8 cellular contexts compared by ENCODE assay signal in the genomic region with DNA sequence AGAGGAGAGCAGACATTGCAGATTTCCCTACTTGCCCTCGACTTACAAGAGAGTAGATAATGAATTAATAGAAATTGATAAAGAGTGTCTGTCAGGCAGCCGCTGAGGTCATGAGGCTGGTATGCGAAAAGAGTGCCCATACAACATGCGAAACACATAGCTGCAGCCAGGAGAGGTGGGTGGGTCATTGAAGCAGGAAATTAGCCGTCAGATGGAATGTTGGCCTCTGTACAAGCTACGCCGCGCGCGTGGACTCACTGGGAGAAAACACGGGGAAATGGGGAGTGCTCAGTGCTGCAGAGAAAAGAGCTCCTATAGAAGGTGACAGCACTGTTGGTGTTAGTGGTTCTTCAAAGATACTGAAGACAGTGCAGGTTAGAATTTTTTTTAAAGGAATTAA.
A peak's percentile ranks its signal among the peaks of the same experiment; 100 is the strongest.
DNase-seq lines count a peak whose midpoint lies in the region; ATAC-seq and TF ChIP-seq lines count a peak whose summit lies in the region.

No MANE protein-coding gene starts in this region.

- H3K27me3 ChIP-seq in right cardiac atrium (ENCODE audit: control insufficient read depth, insufficient read depth): no peaks in the 10 kb centered on the region

- H3K27ac Mint-ChIP-seq in activated T-cell treated with anti-CD3 and anti-CD28 coated beads, Interleukin-2, amount 50 U/mL, for 72 hours: no peak overlapping the region

- H3K4me3 ChIP-seq in astrocyte of the cerebellum (ENCODE audit: low read depth, low read length) (peak overlapping the region; percentile 1), right cardiac atrium (ENCODE audit: low read length) (peak overlapping the region; percentile 79)

- no peaks in the 10 kb centered on the region for H3K4me1 ChIP-seq in right cardiac atrium (ENCODE audit: control insufficient read depth, insufficient read depth, low read length)

- peaks cover 0 to 3% of the 10 kb centered on the region in 2 donors for H3K36me3 Mint-ChIP-seq in activated T-cell treated with anti-CD3 and anti-CD28 coated beads, Interleukin-2, amount 50 U/mL, for 72 hours (ENCODE audit: insufficient read depth in 2 of 2)

- H3K4me1 Mint-ChIP-seq in activated T-cell treated with anti-CD3 and anti-CD28 coated beads, Interleukin-2, amount 50 U/mL, for 72 hours (ENCODE audit: low read depth): peaks cover 9% of the 10 kb centered on the region

- H3K27me3 Mint-ChIP-seq in activated T-cell treated with anti-CD3 and anti-CD28 coated beads, Interleukin-2, amount 50 U/mL, for 72 hours (ENCODE audit: low read depth): no peaks in the 10 kb centered on the region

- intact Hi-C loops in right cardiac atrium (cut with DNase I): no loop called here

- DNase-seq in G401 (ENCODE audit: low spot score): peak; percentile 76
- peak; percentile 64 for DNase-seq in astrocyte of the cerebellum (ENCODE audit: low read depth)
- DNase-seq in right cardiac atrium: peak; percentile 79 to 92 (median 84)
- DNase-seq in putamen (ENCODE audit: low spot score): peak; percentile 47
- no peak for DNase-seq in activated T-cell treated with anti-CD3 and anti-CD28 coated beads, Interleukin-2, amount 50 U/mL, for 72 hours
- no peak for DNase-seq in stimulated activated CD4-positive, alpha-beta T cell treated with anti-CD3 and anti-CD28 coated beads, Interleukin-4, amount 100 ng/mL, for 4 hours

- H3K9me3 Mint-ChIP-seq in activated T-cell treated with anti-CD3 and anti-CD28 coated beads, Interleukin-2, amount 50 U/mL, for 72 hours: no peaks in the 10 kb centered on the region

- WGBS in right cardiac atrium: 14% methylated on average over 11 of the region's 11 CpGs

- in situ Hi-C loops in G401 (cut with HindIII; ENCODE audit: low sequenced_read_pairs) (no loop called here), astrocyte of the cerebellum (cut with HindIII; ENCODE audit: low sequenced_read_pairs) (no loop called here)

- H3K4me3 Mint-ChIP-seq in activated T-cell treated with anti-CD3 and anti-CD28 coated beads, Interleukin-2, amount 50 U/mL, for 72 hours: no peak overlapping the region

- peak; percentile 94 to 97 for ATAC-seq in right cardiac atrium
- ATAC-seq in GM19452 (IDR thresholded peaks at IDR 0.05; ENCODE audit: unreplicated experiment): no peak
- ATAC-seq in activated T-cell treated with anti-CD3 and anti-CD28 coated beads, Interleukin-2, amount 50 U/mL, for 72 hours (replicated peaks in 1 of 2): no peak
- no peak for ATAC-seq in GM21717 (IDR thresholded peaks at IDR 0.05; ENCODE audit: unreplicated experiment)

- peak overlapping the region; percentile 91 for H3K27ac ChIP-seq in right cardiac atrium (ENCODE audit: low read length)

- no peak for TF ChIP-seq CTCF in astrocyte of the cerebellum (IDR thresholded peaks at IDR 0.05; ENCODE audit: low read depth, low read length, missing control alignments)

- no peaks in the 10 kb centered on the region for H3K9me3 ChIP-seq in right cardiac atrium (ENCODE audit: control insufficient read depth, low read length)

Comparison
In these comparisons a context has a peak if more than half of its experiments do, and no peak if none do; other contexts are left out.
1. DNase-seq: peak in G401 (single experiment), astrocyte of the cerebellum (single experiment), right cardiac atrium (3 of 3) and putamen (single experiment); none in activated T-cell treated with anti-CD3 and anti-CD28 coated beads, Interleukin-2, amount 50 U/mL, for 72 hours (0 of 2) and stimulated activated CD4-positive, alpha-beta T cell treated with anti-CD3 and anti-CD28 coated beads, Interleukin-4, amount 100 ng/mL, for 4 hours (0 of 2).
2. ATAC-seq: peak in right cardiac atrium (2 of 2); none in GM19452 (single experiment), activated T-cell treated with anti-CD3 and anti-CD28 coated beads, Interleukin-2, amount 50 U/mL, for 72 hours (0 of 2) and GM21717 (single experiment).